ENCODE assay signal across 13 cellular contexts in genomic region chr3:106811376-106811775, GRCh38.
DNase-seq lines count a peak whose midpoint lies in the region; ATAC-seq and TF ChIP-seq lines count a peak whose summit lies in the region.
"Had no signal": no experiment of that assay in that cellular context is flagged by ENCODE, and none has a peak within 500 bp of the region (broad histone marks: within the 10 kb centered on the region; RNA-seq: fewer than 3 reads in every experiment).

No MANE protein-coding gene starts in this region.

- intact Hi-C loops in CD14-positive monocyte (cut with micrococcal nuclease): no loop called here

- H3K9me3 Mint-ChIP-seq in nephron (no peaks in the 10 kb centered on the region), CD14-positive monocyte (peaks cover 0 to 7% (median 1%) of the 10 kb centered on the region in 7 donors)
- H3K9me3 Mint-ChIP-seq in stimulated activated naive CD8-positive, alpha-beta T cell treated with anti-CD3 and anti-CD28 coated beads, Interleukin-15, amount 100 ng/mL, for 72 hours: no peaks in the 10 kb centered on the region

- no peak overlapping the region for H3K4me3 Mint-ChIP-seq in nephron
- no peak overlapping the region for H3K4me3 Mint-ChIP-seq in CD14-positive monocyte
- no peak overlapping the region for H3K4me3 Mint-ChIP-seq in stimulated activated naive CD8-positive, alpha-beta T cell treated with anti-CD3 and anti-CD28 coated beads, Interleukin-15, amount 100 ng/mL, for 72 hours

- TF ChIP-seq CTCF in epithelial cell of esophagus (IDR thresholded peaks at IDR 0.05; ENCODE audit: insufficient read depth, low read depth, low read length, missing control alignments) (no peak), nephron (IDR thresholded peaks at IDR 0.05; ENCODE audit: unreplicated experiment in 3 of 3) (no peak), CD14-positive monocyte (IDR thresholded peaks at IDR 0.05) (no peak)

- H3K4me1 Mint-ChIP-seq in nephron (peaks cover 80% of the 10 kb centered on the region), CD14-positive monocyte (no peaks in the 10 kb centered on the region)
- H3K4me1 Mint-ChIP-seq in stimulated activated naive CD8-positive, alpha-beta T cell treated with anti-CD3 and anti-CD28 coated beads, Interleukin-15, amount 100 ng/mL, for 72 hours: no peaks in the 10 kb centered on the region

- peak overlapping the region; percentile 88 to 96 (median 93) for H3K27ac Mint-ChIP-seq in nephron
- H3K27ac Mint-ChIP-seq in CD14-positive monocyte: no peak overlapping the region
- H3K27ac Mint-ChIP-seq in stimulated activated naive CD8-positive, alpha-beta T cell treated with anti-CD3 and anti-CD28 coated beads, Interleukin-15, amount 100 ng/mL, for 72 hours: no peak overlapping the region

- DNase-seq in AG20443 (ENCODE audit: low spot score) (peak; percentile 35), M059J (ENCODE audit: low read depth) (peak; percentile 95), epithelial cell of esophagus (ENCODE audit: low read depth) (peak; percentile 73), CD14-positive monocyte (ENCODE audit: low spot score) (no peak)
- DNase-seq in stimulated activated naive CD8-positive, alpha-beta T cell treated with anti-CD3 and anti-CD28 coated beads, Interleukin-15, amount 100 ng/mL, for 72 hours: no peak
- no peak for DNase-seq in effector CD8-positive, alpha-beta T cell (lab: John Stamatoyannopoulos, UW)
- DNase-seq: activated CD4-positive, CD25-positive, alpha-beta regulatory T cell; activated naive CD4-positive, alpha-beta T cell treated with anti-CD3 and anti-CD28 coated beads, Interleukin-2, amount 50 U/mL, for 16 hours; cerebellar nuclear complex; ovary had no signal

- no peaks in the 10 kb centered on the region for H3K36me3 Mint-ChIP-seq in nephron (ENCODE audit: low read depth)
- no peaks in the 10 kb centered on the region for H3K36me3 Mint-ChIP-seq in CD14-positive monocyte

- H3K27me3 Mint-ChIP-seq in nephron (ENCODE audit: low read depth) (no peaks in the 10 kb centered on the region), CD14-positive monocyte (ENCODE audit: low read depth in 3 of 3) (no peaks in the 10 kb centered on the region)
- peaks cover 11% of the 10 kb centered on the region for H3K27me3 Mint-ChIP-seq in stimulated activated naive CD8-positive, alpha-beta T cell treated with anti-CD3 and anti-CD28 coated beads, Interleukin-15, amount 100 ng/mL, for 72 hours

- no peak overlapping the region for H3K4me3 ChIP-seq in epithelial cell of esophagus (ENCODE audit: low read length)
- H3K4me3 ChIP-seq: BLaER1 treated with 17β-estradiol and CSF1 and Interleukin-3, amounts not matched to agents 10 nM and 100 nM; ovary had no signal

- ATAC-seq in stimulated activated naive CD8-positive, alpha-beta T cell treated with anti-CD3 and anti-CD28 coated beads, Interleukin-15, amount 100 ng/mL, for 72 hours: no peak
- no peak for ATAC-seq in GM19395 (IDR thresholded peaks at IDR 0.05; ENCODE audit: unreplicated experiment)

Comparison
In these comparisons a context has a peak if more than half of its experiments do, and no peak if none do; other contexts are left out.
1. DNase-seq: peak in AG20443 (single experiment), M059J (single experiment) and epithelial cell of esophagus (single experiment); none in CD14-positive monocyte (single experiment), stimulated activated naive CD8-positive, alpha-beta T cell treated with anti-CD3 and anti-CD28 coated beads, Interleukin-15, amount 100 ng/mL, for 72 hours (0 of 2) and effector CD8-positive, alpha-beta T cell (single experiment).
2. H3K27ac Mint-ChIP-seq: peak in nephron (3 of 3); none in CD14-positive monocyte (0 of 7) and stimulated activated naive CD8-positive, alpha-beta T cell treated with anti-CD3 and anti-CD28 coated beads, Interleukin-15, amount 100 ng/mL, for 72 hours (0 of 2).